Comparison of ENCODE assay signal across 13 cellular contexts in the genomic region with DNA sequence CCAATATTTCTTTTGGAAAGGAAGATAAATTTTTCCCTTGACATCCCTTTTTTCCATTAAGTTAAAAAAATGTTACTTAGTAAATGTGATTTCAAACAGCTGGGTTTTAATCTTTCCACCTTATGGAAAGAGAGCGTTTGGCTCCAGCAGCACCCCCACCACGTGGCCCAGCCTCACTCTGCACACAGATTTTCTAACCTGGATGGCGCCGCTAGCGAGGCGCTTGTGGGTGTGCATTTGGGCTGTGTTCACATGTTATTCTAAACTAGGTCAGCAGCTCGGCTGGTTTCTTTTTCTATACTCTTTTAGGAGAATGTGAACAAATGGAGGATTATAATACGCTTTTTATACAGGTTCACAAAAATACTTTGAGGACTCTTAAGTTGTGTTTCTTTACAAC.
A peak's percentile ranks its signal among the peaks of the same experiment; 100 is the strongest.
DNase-seq lines count a peak whose midpoint lies in the region; ATAC-seq, FAIRE-seq and TF ChIP-seq lines count a peak whose summit lies in the region.
"Had no signal": no experiment of that assay in that cellular context is flagged by ENCODE, and none has a peak within 500 bp of the region (broad histone marks: within the 10 kb centered on the region; RNA-seq: fewer than 3 reads in every experiment).

No MANE protein-coding gene starts in this region.

- no peak for TF ChIP-seq CTCF in A549 (IDR thresholded peaks at IDR 0.05)
- TF ChIP-seq CTCF in mucosa of descending colon (IDR thresholded peaks at IDR 0.05) = no peak
- TF ChIP-seq CTCF in body of pancreas (IDR thresholded peaks at IDR 0.05) = no peak

- H3K27ac ChIP-seq in A549 (peak overlapping the region; percentile 55 to 74; a peak in 4 of 6 replicates), body of pancreas (no peak overlapping the region)
- H3K27ac ChIP-seq: VCaP had no signal

- no peak overlapping the region; the same call in 2 of the 3 replicates for H3K4me2 ChIP-seq in A549

- DNase-seq in A549 (ENCODE audit: low read depth in 1 of 2, low spot score in 1 of 2) (no peak), T follicular helper cell (ENCODE audit: low read depth) (peak; percentile 34), mucosa of descending colon (no peak), mucosa of gallbladder (ENCODE audit: low spot score) (no peak), AML-193 (lab: John Stamatoyannopoulos, UW) (no peak), body of pancreas (no peak)
- peak; percentile 47 for DNase-seq in activated naive CD4-positive, alpha-beta T cell treated with anti-CD3 and anti-CD28 coated beads, Interleukin-2, amount 10 ng/mL, durations not matched to agents 7 days and 5 days
- DNase-seq: GF-D8; NCI-H1930; stimulated activated naive B cell treated with anti-CD40 and anti-IgM and Interleukin-4, amounts not matched to agents 10 μg/mL and 1 μg/mL and 100 μg/mL, for 72 hours had no signal

- H3K27me3 Mint-ChIP-seq in activated naive CD4-positive, alpha-beta T cell treated with anti-CD3 and anti-CD28 coated beads, Interleukin-2, amount 10 ng/mL, durations not matched to agents 7 days and 5 days = no peaks in the 10 kb centered on the region
- H3K27me3 Mint-ChIP-seq: stimulated activated naive B cell treated with anti-CD40 and anti-IgM and Interleukin-4, amounts not matched to agents 10 μg/mL and 1 μg/mL and 100 μg/mL, for 72 hours had no signal

- peak overlapping the region; percentile 96 for H3K27ac Mint-ChIP-seq in activated naive CD4-positive, alpha-beta T cell treated with anti-CD3 and anti-CD28 coated beads, Interleukin-2, amount 10 ng/mL, durations not matched to agents 7 days and 5 days
- H3K27ac Mint-ChIP-seq: stimulated activated naive B cell treated with anti-CD40 and anti-IgM and Interleukin-4, amounts not matched to agents 10 μg/mL and 1 μg/mL and 100 μg/mL, for 72 hours had no signal

- no peak for TF ChIP-seq POLR2A in A549 (IDR thresholded peaks at IDR 0.05; ENCODE audit: low read length)
- TF ChIP-seq POLR2A in body of pancreas (IDR thresholded peaks at IDR 0.05) = no peak

- no peaks in the 10 kb centered on the region for H3K36me3 Mint-ChIP-seq in activated naive CD4-positive, alpha-beta T cell treated with anti-CD3 and anti-CD28 coated beads, Interleukin-2, amount 10 ng/mL, durations not matched to agents 7 days and 5 days
- H3K36me3 Mint-ChIP-seq: stimulated activated naive B cell treated with anti-CD40 and anti-IgM and Interleukin-4, amounts not matched to agents 10 μg/mL and 1 μg/mL and 100 μg/mL, for 72 hours had no signal

- ATAC-seq in A549 (no peak), mucosa of descending colon (peak; percentile 31), body of pancreas (no peak), HG02852 (IDR thresholded peaks at IDR 0.05; ENCODE audit: unreplicated experiment) (no peak)
- ATAC-seq: stimulated activated naive B cell treated with anti-CD40 and anti-IgM and Interleukin-4, amounts not matched to agents 10 μg/mL and 1 μg/mL and 100 μg/mL, for 72 hours had no signal

- no peak for TF ChIP-seq RAD21 in A549 (conservative IDR thresholded peaks at IDR 0.05 in 1 of 2, IDR thresholded peaks at IDR 0.05 in 1 of 2)

- H3K4me3 Mint-ChIP-seq in activated naive CD4-positive, alpha-beta T cell treated with anti-CD3 and anti-CD28 coated beads, Interleukin-2, amount 10 ng/mL, durations not matched to agents 7 days and 5 days = no peak overlapping the region
- H3K4me3 Mint-ChIP-seq: nephron; stimulated activated naive B cell treated with anti-CD40 and anti-IgM and Interleukin-4, amounts not matched to agents 10 μg/mL and 1 μg/mL and 100 μg/mL, for 72 hours had no signal

- POLR2A ChIA-PET in A549 (lab: Yijun Ruan, JAX) = no interaction called here

- no peaks in the 10 kb centered on the region for H3K27me3 ChIP-seq in body of pancreas

- peaks cover 64% of the 10 kb centered on the region for H3K4me1 Mint-ChIP-seq in activated naive CD4-positive, alpha-beta T cell treated with anti-CD3 and anti-CD28 coated beads, Interleukin-2, amount 10 ng/mL, durations not matched to agents 7 days and 5 days

- intact Hi-C loops in mucosa of descending colon (cut with DNase I, micrococcal nuclease) (no loop called here), body of pancreas (cut with DNase I) (no loop called here)

- CTCF ChIA-PET in A549 (lab: Yijun Ruan, JAX) = no interaction called here
- CTCF ChIA-PET in activated naive CD4-positive, alpha-beta T cell treated with anti-CD3 and anti-CD28 coated beads, Interleukin-2, amount 10 ng/mL, durations not matched to agents 7 days and 5 days (lab: Charles Lee) = interaction anchor here (1.5 kb wide), 1 partner anchor 20 kb away, joined by 5 read pairs; no protein-coding TSS in a partner anchor

- H3K4me3 ChIP-seq in A549 (no peak overlapping the region), mucosa of descending colon (no peak overlapping the region), body of pancreas (no peak overlapping the region)

- FAIRE-seq in A549 (lab: Jason Lieb, UNC) = no peak

- TF ChIP-seq EP300 in A549 (IDR thresholded peaks at IDR 0.05) = no peak

- H3K9me3 Mint-ChIP-seq in activated naive CD4-positive, alpha-beta T cell treated with anti-CD3 and anti-CD28 coated beads, Interleukin-2, amount 10 ng/mL, durations not matched to agents 7 days and 5 days = no peaks in the 10 kb centered on the region
- H3K9me3 Mint-ChIP-seq: nephron; stimulated activated naive B cell treated with anti-CD40 and anti-IgM and Interleukin-4, amounts not matched to agents 10 μg/mL and 1 μg/mL and 100 μg/mL, for 72 hours had no signal

- 90% methylated on average over 8 of the region's 8 CpGs for WGBS in A549 (ENCODE audit: missing lambda C conversion rate)
- 90 to 91% methylated on average over 8 of the region's 8 CpGs for WGBS in body of pancreas, 2 donors

- H3K4me1 ChIP-seq in A549 (peaks cover 20% of the 10 kb centered on the region), mucosa of descending colon (ENCODE audit: low read depth) (no peaks in the 10 kb centered on the region), body of pancreas (peaks cover 10% of the 10 kb centered on the region)

- H3K9me3 ChIP-seq in A549 (no peaks in the 10 kb centered on the region), mucosa of descending colon (no peaks in the 10 kb centered on the region), body of pancreas (no peaks in the 10 kb centered on the region)

- H3K36me3 ChIP-seq in mucosa of descending colon (ENCODE audit: low read depth) = no peaks in the 10 kb centered on the region
- H3K36me3 ChIP-seq in body of pancreas (replicated peaks in 1 of 2; ENCODE audit: insufficient read depth in 1 of 2, low read depth in 2 of 2) = no peaks in the 10 kb centered on the region

TF ChIP-seq in A549, 52 proteins besides CTCF, POLR2A, EP300 and RAD21:
- TF ChIP-seq KDM5A (IDR thresholded peaks at IDR 0.05) = no peak
- no peak for TF ChIP-seq USF2 (IDR thresholded peaks at IDR 0.05)
- TF ChIP-seq EHMT2 (IDR thresholded peaks at IDR 0.05; ENCODE audit: low read depth) = no peak
- no peak for TF ChIP-seq SREBF2 (IDR thresholded peaks at IDR 0.05)
- no peak for TF ChIP-seq ZNF302 (CRISPR knock-in tag; IDR thresholded peaks at IDR 0.05)
- TF ChIP-seq CHD4 (IDR thresholded peaks at IDR 0.05; ENCODE audit: borderline replicate concordance) = no peak
- no peak for TF ChIP-seq NPAS2 (CRISPR knock-in tag; IDR thresholded peaks at IDR 0.05; ENCODE audit: borderline replicate concordance)
- TF ChIP-seq HOXB13 (CRISPR knock-in tag; IDR thresholded peaks at IDR 0.05; ENCODE audit: low read depth) = no peak
- TF ChIP-seq POLR2AphosphoS2 (conservative IDR thresholded peaks at IDR 0.05; ENCODE audit: low read length) = no peak
TF ChIP-seq in A549: peak in this region for 0.

Comparison
In these comparisons a context has a peak if more than half of its experiments do, and no peak if none do; other contexts are left out.
1. DNase-seq: peak in T follicular helper cell (single experiment) and activated naive CD4-positive, alpha-beta T cell treated with anti-CD3 and anti-CD28 coated beads, Interleukin-2, amount 10 ng/mL, durations not matched to agents 7 days and 5 days (single experiment); none in A549 (0 of 2), mucosa of descending colon (0 of 3), mucosa of gallbladder (single experiment), AML-193 (0 of 2) and body of pancreas (0 of 4).
2. H3K27ac ChIP-seq: peak in A549 (2 of 2); none in body of pancreas (0 of 4).